ENCODE assay signal across 11 cellular contexts in the genomic region with DNA sequence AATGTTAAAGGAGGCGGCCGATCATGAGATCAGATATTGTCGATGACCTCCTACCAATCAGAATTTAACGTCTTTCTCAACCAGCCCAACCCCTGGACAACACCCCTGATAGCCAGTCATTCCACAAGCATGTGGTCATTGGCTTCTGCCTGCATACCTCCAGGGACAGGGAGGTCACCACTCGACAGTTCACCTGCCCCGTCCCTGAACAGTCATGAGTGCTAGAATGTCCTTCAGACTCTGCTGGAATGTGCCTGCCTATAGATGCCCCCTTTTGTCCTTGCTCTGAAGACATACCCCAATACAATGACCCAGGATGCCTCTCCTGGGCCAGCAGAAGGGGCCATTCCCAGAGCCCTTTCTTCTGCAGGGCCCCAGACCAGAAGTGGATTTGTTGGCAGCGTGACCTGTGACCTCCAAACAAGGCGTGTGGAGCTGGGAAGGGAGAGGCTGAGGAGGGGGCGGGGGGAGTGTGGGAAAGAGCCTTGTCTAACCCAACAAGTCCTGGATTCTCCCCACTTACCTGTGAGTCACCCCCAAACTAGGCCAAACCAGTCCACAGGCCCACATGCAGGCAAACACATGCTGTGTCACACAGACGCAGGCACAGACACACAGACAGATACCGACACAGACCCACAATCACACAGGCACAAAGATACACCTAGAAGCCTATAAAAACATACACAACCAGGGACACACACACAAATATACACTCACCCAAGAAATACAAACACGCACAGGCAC. TPM values are rescaled to one million over a fixed set of nuclear protein-coding genes. Genes with fewer than 3 reads are reported as not detected.
DNase-seq lines count a peak whose midpoint lies in the region; ATAC-seq and TF ChIP-seq lines count a peak whose summit lies in the region.
"Had no signal": no experiment of that assay in that cellular context is flagged by ENCODE, and none has a peak within 500 bp of the region (broad histone marks: within the 10 kb centered on the region; RNA-seq: fewer than 3 reads in every experiment).

No MANE protein-coding gene starts in this region.

- ATAC-seq in esophagus mucosa (peak; percentile 71), upper lobe of right lung (peak; percentile 71), aorta (ENCODE audit: low FRiP score) (no peak)
- ATAC-seq: gastrocnemius medialis had no signal

- 86 to 90% methylated on average over 12 of the region's 12 CpGs for WGBS in aorta, 2 donors

- DNase-seq in LoVo (ENCODE audit: low spot score) (peak; percentile 78), upper lobe of right lung (no peak), HEK293T (ENCODE audit: extremely low spot score) (no peak), NCI-H2171 (lab: John Stamatoyannopoulos, UW) (no peak), aorta (no peak)
- DNase-seq: activated CD4-positive, alpha-beta T cell treated with anti-CD3 and anti-CD28 coated beads, Interleukin-2, amount 10 ng/mL, durations not matched to agents 24 days and 14 days; adrenal gland; gastrocnemius medialis; stimulated activated CD4-positive, alpha-beta T cell treated with anti-CD3 and anti-CD28 coated beads, Interleukin-2, amount 100 ng/mL, for 24 hours; tibial artery had no signal

- intact Hi-C loops in upper lobe of right lung (cut with DNase I) = no loop called here
- intact Hi-C loops in aorta (cut with DNase I) = no loop called here

- peaks cover 7% of the 10 kb centered on the region for H3K27me3 ChIP-seq in upper lobe of right lung
- H3K27me3 ChIP-seq in aorta (ENCODE audit: control insufficient read depth in 1 of 2, insufficient read depth in 2 of 2, low read length in 1 of 2) = no peaks in the 10 kb centered on the region
- H3K27me3 ChIP-seq: gastrocnemius medialis had no signal

- H3K9me3 ChIP-seq in upper lobe of right lung (no peaks in the 10 kb centered on the region), aorta (ENCODE audit: control insufficient read depth, low read length) (no peaks in the 10 kb centered on the region)
- H3K9me3 ChIP-seq: adrenal gland, gastrocnemius medialis, tibial artery had no signal

- POLR2A ChIA-PET in HEK293T (lab: Yijun Ruan, JAX) = no interaction called here

- H3K4me3 ChIP-seq in upper lobe of right lung (no peak overlapping the region), aorta (ENCODE audit: low read length in 2 of 2) (no peak overlapping the region)
- H3K4me3 ChIP-seq: adrenal gland, gastrocnemius medialis, tibial artery had no signal

- CTCF ChIA-PET in HEK293T (lab: Yijun Ruan, JAX) = interaction anchor here (1.4 kb wide), 1 partner anchor 68 kb away, joined by 4 read pairs; no protein-coding TSS in a partner anchor

- no peak for TF ChIP-seq CTCF in upper lobe of right lung (IDR thresholded peaks at IDR 0.05)

- H3K4me1 ChIP-seq in upper lobe of right lung (no peaks in the 10 kb centered on the region), aorta (ENCODE audit: control insufficient read depth in 1 of 2, insufficient read depth in 2 of 2, low read length in 2 of 2) (no peaks in the 10 kb centered on the region)
- H3K4me1 ChIP-seq: adrenal gland, gastrocnemius medialis, tibial artery had no signal

- no peak overlapping the region for H3K27ac ChIP-seq in upper lobe of right lung
- no peak overlapping the region for H3K27ac ChIP-seq in aorta (ENCODE audit: low read depth in 1 of 2, low read length in 2 of 2)
- H3K27ac ChIP-seq: adrenal gland, gastrocnemius medialis, tibial artery had no signal

- no peaks in the 10 kb centered on the region for H3K36me3 ChIP-seq in upper lobe of right lung
- no peaks in the 10 kb centered on the region for H3K36me3 ChIP-seq in aorta (ENCODE audit: control insufficient read depth in 1 of 2, insufficient read depth in 2 of 2, low read length in 1 of 2)
- H3K36me3 ChIP-seq: adrenal gland, gastrocnemius medialis, tibial artery had no signal

TF ChIP-seq in HEK293T, 16 proteins besides CTCF, POLR2A, EP300 and RAD21:
- TF ChIP-seq ARNT (IDR thresholded peaks at IDR 0.05) = no peak
- no peak for TF ChIP-seq ELF4 (IDR thresholded peaks at IDR 0.05)
- no peak for TF ChIP-seq L3MBTL2 (conservative IDR thresholded peaks at IDR 0.05)
- TF ChIP-seq SUZ12 (IDR thresholded peaks at IDR 0.05) = no peak
- TF ChIP-seq SP1 (IDR thresholded peaks at IDR 0.05) = no peak
- TF ChIP-seq TARDBP (IDR thresholded peaks at IDR 0.05) = no peak
- no peak for TF ChIP-seq FOXA1 (IDR thresholded peaks at IDR 0.05)
- TF ChIP-seq, protein P1, sequence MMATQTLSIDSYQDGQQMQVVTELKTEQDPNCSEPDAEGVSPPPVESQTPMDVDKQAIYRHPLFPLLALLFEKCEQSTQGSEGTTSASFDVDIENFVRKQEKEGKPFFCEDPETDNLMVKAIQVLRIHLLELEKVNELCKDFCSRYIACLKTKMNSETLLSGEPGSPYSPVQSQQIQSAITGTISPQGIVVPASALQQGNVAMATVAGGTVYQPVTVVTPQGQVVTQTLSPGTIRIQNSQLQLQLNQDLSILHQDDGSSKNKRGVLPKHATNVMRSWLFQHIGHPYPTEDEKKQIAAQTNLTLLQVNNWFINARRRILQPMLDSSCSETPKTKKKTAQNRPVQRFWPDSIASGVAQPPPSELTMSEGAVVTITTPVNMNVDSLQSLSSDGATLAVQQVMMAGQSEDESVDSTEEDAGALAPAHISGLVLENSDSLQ (IDR thresholded peaks at IDR 0.05) = no peak
- no peak for TF ChIP-seq BHLHE40 (IDR thresholded peaks at IDR 0.05; ENCODE audit: borderline replicate concordance)

RNA-seq across cellular contexts. Expression of a gene that starts 2.2 kb away (rescaled TPM):
- total RNA-seq in esophagus mucosa (111 TPM), upper lobe of right lung (6.9 TPM), aorta (under 1 TPM in 1 of 2 donors, not detected in 1; 0.27 TPM)
- 1 to 10 TPM in 1 of 2 donors, under 1 TPM in 1; 0.05 to 6.4 TPM for polyA plus RNA-seq in aorta
- total RNA-seq: adrenal gland, gastrocnemius medialis had no signal

RNA-seq across cellular contexts. Expression of a gene that starts 20.8 kb away (rescaled TPM):
- total RNA-seq in esophagus mucosa = not detected
- total RNA-seq in upper lobe of right lung = 1.1 TPM
- total RNA-seq in aorta = under 1 TPM; 0.24 to 0.65 TPM
- under 1 TPM in 1 of 2 donors, not detected in 1; 0.87 TPM for polyA plus RNA-seq in aorta
- total RNA-seq: activated CD4-positive, alpha-beta T cell treated with anti-CD3 and anti-CD28 coated beads, Interleukin-2, amount 10 ng/mL, durations not matched to agents 24 days and 14 days; gastrocnemius medialis had no signal

RNA-seq across cellular contexts. Expression of a gene that starts 34.0 kb away (rescaled TPM):
- 7.5 TPM for total RNA-seq in esophagus mucosa
- 348 TPM for total RNA-seq in upper lobe of right lung
- 10 to 100 TPM; 12.0 to 14.7 TPM for total RNA-seq in aorta
- 10 to 100 TPM in 1 of 2 donors, 1 to 10 TPM in 1; 8.3 to 31.4 TPM for polyA plus RNA-seq in aorta

RNA-seq across cellular contexts. Expression of a gene that starts 45.3 kb away (rescaled TPM):
- total RNA-seq in esophagus mucosa (7.2 TPM), upper lobe of right lung (37.0 TPM), aorta (10 to 100 TPM; 14.6 to 33.9 TPM)
- 10 to 100 TPM; 11.6 to 46.8 TPM for polyA plus RNA-seq in aorta

RNA-seq across cellular contexts. Expression of a gene that starts 58.9 kb away (rescaled TPM):
- not detected for total RNA-seq in esophagus mucosa
- total RNA-seq in upper lobe of right lung = not detected
- total RNA-seq in aorta = not detected
- polyA plus RNA-seq in aorta = not detected
- total RNA-seq: activated CD4-positive, alpha-beta T cell treated with anti-CD3 and anti-CD28 coated beads, Interleukin-2, amount 10 ng/mL, durations not matched to agents 24 days and 14 days; gastrocnemius medialis had no signal
- polyA plus RNA-seq: adrenal gland had no signal

Comparison
In these comparisons a context has a peak if more than half of its experiments do, and no peak if none do; other contexts are left out.
1. RNA of a gene that starts 2.2 kb away (total RNA-seq): 111 TPM in esophagus mucosa (single experiment); 6.9 TPM in upper lobe of right lung (single experiment) and 0.27 TPM in aorta; every median in the first group is over 10 times any median in the second.
2. RNA of a gene that starts 34.0 kb away (total RNA-seq): 348 TPM in upper lobe of right lung (single experiment); 12.0 to 14.7 TPM in aorta and 7.5 TPM in esophagus mucosa (single experiment); every median in the first group is over 10 times any median in the second.